ENCODE assay signal across 19 cellular contexts in genomic region chr3:49236226-49236625, GRCh38. TPM values are rescaled to one million over a fixed set of nuclear protein-coding genes. Genes with fewer than 3 reads are reported as not detected.
DNase-seq lines count a peak whose midpoint lies in the region; ATAC-seq, FAIRE-seq and TF ChIP-seq lines count a peak whose summit lies in the region.
"Had no signal": no experiment of that assay in that cellular context is flagged by ENCODE, and none has a peak within 500 bp of the region (broad histone marks: within the 10 kb centered on the region; RNA-seq: fewer than 3 reads in every experiment).

No MANE protein-coding gene starts in this region.

- no peak for ATAC-seq in pancreas
- no peak for ATAC-seq in GM18907 (IDR thresholded peaks at IDR 0.05; ENCODE audit: unreplicated experiment)
- ATAC-seq: GM12878 had no signal

- TF ChIP-seq CTCF in RWPE1 (conservative IDR thresholded peaks at IDR 0.05; ENCODE audit: low read depth), result no peak
- TF ChIP-seq CTCF in neutrophil (IDR thresholded peaks at IDR 0.05), result no peak
- TF ChIP-seq CTCF in pancreas (IDR thresholded peaks at IDR 0.05), result no peak

- FAIRE-seq in pancreas (lab: Jason Lieb, UNC), result no peak
- FAIRE-seq: D721Med, GM12878, H1 had no signal

- DNase-seq in RWPE1 (ENCODE audit: low spot score) (no peak), dermis microvascular lymphatic vessel endothelial cell (ENCODE audit: low read depth in 2 of 2) (peak; percentile 58 to 68), pancreas (no peak), SIG-M5 (lab: John Stamatoyannopoulos, UW) (no peak)
- DNase-seq: CD4-positive, alpha-beta T cell; CD8-positive, alpha-beta memory T cell; DMS 273 treated with DMSO at 0.1 percent for 48 hours; DMS79; EL; GDM1; GM23248; H7; HCEC 1CT had no signal

- POLR2A ChIA-PET in RWPE1 (lab: Yijun Ruan, JAX; ENCODE audit: low non-redundant PET), result no interaction called here

- H3K27ac ChIP-seq in RWPE1 (peak overlapping the region; percentile 21; the same call in 1 of the 2 replicates), neutrophil (peak overlapping the region; percentile 99), pancreas (no peak overlapping the region)
- H3K27ac ChIP-seq: C4-2B, GM23248 had no signal

- intact Hi-C loops in pancreas (cut with DNase I), result no loop called here

- CTCF ChIA-PET in RWPE1 (lab: Yijun Ruan, JAX), result no interaction called here

- H3K4me1 ChIP-seq in neutrophil (ENCODE audit: control insufficient read depth in 1 of 2, insufficient read depth in 1 of 2, low read depth in 1 of 2, low read length in 1 of 2) (peaks cover 36% of the 10 kb centered on the region in 2 experiments), pancreas (no peaks in the 10 kb centered on the region)

- peaks cover 22% of the 10 kb centered on the region for H3K9me3 ChIP-seq in neutrophil
- H3K9me3 ChIP-seq in pancreas, result no peaks in the 10 kb centered on the region

- H3K27me3 ChIP-seq in neutrophil (no peaks in the 10 kb centered on the region), pancreas (no peaks in the 10 kb centered on the region)

- H3K4me3 ChIP-seq in neutrophil (ENCODE audit: low read depth in 1 of 2, low read length in 1 of 2), result no peak overlapping the region
- no peak overlapping the region for H3K4me3 ChIP-seq in pancreas
- H3K4me3 ChIP-seq: GM12878, GM23248 had no signal

- H3K36me3 ChIP-seq in neutrophil, result no peaks in the 10 kb centered on the region
- no peaks in the 10 kb centered on the region for H3K36me3 ChIP-seq in pancreas

RNA-seq across cellular contexts. Expression of gene C3orf62, which starts 40.8 kb away (rescaled TPM):
- total RNA-seq in dermis microvascular lymphatic vessel endothelial cell (1.3 and 3.7 TPM in 2 replicates), pancreas (1 to 10 TPM in 4 of 6 donors, under 1 TPM in 2; 0.83 to 2.6 (median 1.5) TPM)
- 1 to 10 TPM; 4.4 to 7.2 TPM for polyA plus RNA-seq in pancreas

Comparison
In these comparisons a context has a peak if more than half of its experiments do, and no peak if none do; other contexts are left out.
1. DNase-seq: peak in dermis microvascular lymphatic vessel endothelial cell (2 of 2); none in RWPE1 (single experiment), pancreas (0 of 6) and SIG-M5 (single experiment).
2. H3K27ac ChIP-seq: peak in RWPE1 (single experiment) and neutrophil (single experiment); none in pancreas (0 of 4).